Comparison of ENCODE assay signal across 20 cellular contexts in genomic region chr21:42841156-42841915, GRCh38. TPM values are rescaled to one million over a fixed set of nuclear protein-coding genes. Genes with fewer than 3 reads are reported as not detected.
DNase-seq lines count a peak whose midpoint lies in the region; ATAC-seq and TF ChIP-seq lines count a peak whose summit lies in the region.
"Had no signal": no experiment of that assay in that cellular context is flagged by ENCODE, and none has a peak within 500 bp of the region (broad histone marks: within the 10 kb centered on the region; RNA-seq: fewer than 3 reads in every experiment).

No MANE protein-coding gene starts in this region.

- WGBS in heart right ventricle, 2 donors = 91 to 96% methylated on average over 21 of the region's 21 CpGs
- 92 to 95% (median 94%) methylated on average over 9 to 21 of the region's 21 CpGs for WGBS in adrenal gland, 4 donors
- 95% methylated on average over 17 of the region's 21 CpGs for WGBS in mesenchymal stem cell

- no peak overlapping the region for H3K4me3 ChIP-seq in heart right ventricle
- no peak overlapping the region for H3K4me3 ChIP-seq in adrenal gland
- no peak overlapping the region for H3K4me3 ChIP-seq in mesenchymal stem cell (ENCODE audit: insufficient read depth in 1 of 2, low read depth in 1 of 2, low read length in 2 of 2)
- no peak overlapping the region for H3K4me3 ChIP-seq in upper lobe of right lung
- H3K4me3 ChIP-seq: breast epithelium, GM12878, SJSA1 had no signal

- H4K91ac ChIP-seq in mesenchymal stem cell (ENCODE audit: low read length) = peak overlapping the region; percentile 18

- DNase-seq in Right ventricle myocardium superior (peak; percentile 23), heart right ventricle (no peak), adrenal gland (peak in 6 of 7 donors; percentile 5 to 28 (median 10)), mesenchymal stem cell (no peak), upper lobe of right lung (peak; percentile 59), dermis blood vessel endothelial cell (no peak), NCI-H187 (lab: John Stamatoyannopoulos, UW) (no peak)
- DNase-seq: CD4-positive, alpha-beta memory T cell; GOT3; immature natural killer cell; mammary epithelial cell; NCI-H1092; NCI-H2029 treated with DMSO at 0.1 percent for 48 hours; NCI-H345; nucleus accumbens; PC-3 had no signal

- intact Hi-C loops in Right ventricle myocardium superior (cut with DNase I) (no loop called here), heart right ventricle (cut with DNase I) (loop anchor here in 1 of 10 donors (10.0 kb wide), 1 partner anchor 63 kb away; no protein-coding TSS in a partner anchor), adrenal gland (cut with DNase I) (no loop called here), upper lobe of right lung (cut with DNase I) (no loop called here)

- no peak overlapping the region for H2AK5ac ChIP-seq in mesenchymal stem cell (ENCODE audit: low read length, severe bottlenecking)

- no peak overlapping the region for H3K4me2 ChIP-seq in mesenchymal stem cell (ENCODE audit: low read length, poor library complexity, severe bottlenecking)

- no peak overlapping the region for H3K9ac ChIP-seq in mesenchymal stem cell (ENCODE audit: low read length)

- H3K14ac ChIP-seq in mesenchymal stem cell (ENCODE audit: low read length in 2 of 2) = no peak overlapping the region

- TF ChIP-seq CTCF in heart right ventricle (IDR thresholded peaks at IDR 0.05) = no peak
- no peak for TF ChIP-seq CTCF in adrenal gland (IDR thresholded peaks at IDR 0.05)
- TF ChIP-seq CTCF in upper lobe of right lung (IDR thresholded peaks at IDR 0.05) = no peak

- ATAC-seq in Right ventricle myocardium superior (ENCODE audit: poor library complexity) = no peak
- no peak for ATAC-seq in heart right ventricle
- ATAC-seq in upper lobe of right lung = no peak
- no peak for ATAC-seq in HG03139 (IDR thresholded peaks at IDR 0.05; ENCODE audit: unreplicated experiment)
- ATAC-seq: GM12878, PC-3 had no signal

- H3K23ac ChIP-seq in mesenchymal stem cell (ENCODE audit: low read length in 2 of 2) = no peak overlapping the region

- H3K36me3 ChIP-seq in heart right ventricle (peaks cover 0 to 72% (median 18%) of the 10 kb centered on the region in 9 donors), adrenal gland (replicated peaks in 1 of 2) (peaks cover 0 to 10% of the 10 kb centered on the region in 2 donors), mesenchymal stem cell (ENCODE audit: control insufficient read depth in 1 of 2, insufficient read depth in 2 of 2, low read depth in 1 of 2, low read length in 2 of 2) (peaks cover 61 to 82% of the 10 kb centered on the region in 2 experiments), upper lobe of right lung (peaks cover 51% of the 10 kb centered on the region)
- H3K36me3 ChIP-seq: breast epithelium had no signal

- no peak overlapping the region for H2BK15ac ChIP-seq in mesenchymal stem cell (ENCODE audit: low read depth, poor library complexity, severe bottlenecking)

- no peak overlapping the region for H2BK5ac ChIP-seq in mesenchymal stem cell (ENCODE audit: low read depth, low read length, poor library complexity, severe bottlenecking)

- H2BK120ac ChIP-seq in mesenchymal stem cell (ENCODE audit: low read depth, low read length) = no peak overlapping the region

- peaks cover 24% of the 10 kb centered on the region for H3K79me1 ChIP-seq in mesenchymal stem cell (replicated peaks; ENCODE audit: low read length, poor library complexity, severe bottlenecking)

- H3K4ac ChIP-seq in mesenchymal stem cell (ENCODE audit: low read depth in 1 of 2, low read length in 2 of 2) = no peak overlapping the region

- no peak overlapping the region for H2AFZ ChIP-seq in mesenchymal stem cell (ENCODE audit: low read depth, low read length)

- H3K27ac ChIP-seq in heart right ventricle = no peak overlapping the region
- H3K27ac ChIP-seq in adrenal gland = no peak overlapping the region
- H3K27ac ChIP-seq in mesenchymal stem cell (ENCODE audit: low read length, poor library complexity, severe bottlenecking) = no peak overlapping the region
- H3K27ac ChIP-seq in upper lobe of right lung = no peak overlapping the region
- H3K27ac ChIP-seq: breast epithelium, SJSA1 had no signal

- peak overlapping the region; percentile 20 for H4K8ac ChIP-seq in mesenchymal stem cell (ENCODE audit: low read length)

- no peak overlapping the region for H2BK12ac ChIP-seq in mesenchymal stem cell (ENCODE audit: low read length in 2 of 2)

- no peak for TF ChIP-seq POLR2A in adrenal gland (IDR thresholded peaks at IDR 0.05)

- H3K9me3 ChIP-seq in heart right ventricle = no peaks in the 10 kb centered on the region
- H3K9me3 ChIP-seq in adrenal gland (replicated peaks in 1 of 3) = no peaks in the 10 kb centered on the region
- H3K9me3 ChIP-seq in mesenchymal stem cell (ENCODE audit: control insufficient read depth, low read length) = no peaks in the 10 kb centered on the region
- H3K9me3 ChIP-seq in upper lobe of right lung = no peaks in the 10 kb centered on the region
- H3K9me3 ChIP-seq: breast epithelium, SJSA1 had no signal

- no peak overlapping the region for H3K18ac ChIP-seq in mesenchymal stem cell (ENCODE audit: low read depth in 1 of 2, low read length in 2 of 2)

- no peaks in the 10 kb centered on the region for H3K27me3 ChIP-seq in heart right ventricle
- no peaks in the 10 kb centered on the region for H3K27me3 ChIP-seq in adrenal gland
- H3K27me3 ChIP-seq in mesenchymal stem cell (ENCODE audit: control insufficient read depth in 1 of 2, insufficient read depth in 1 of 2, low read length in 2 of 2) = no peaks in the 10 kb centered on the region
- no peaks in the 10 kb centered on the region for H3K27me3 ChIP-seq in upper lobe of right lung
- H3K27me3 ChIP-seq: breast epithelium, SJSA1 had no signal

- H3K4me1 ChIP-seq in heart right ventricle (peaks cover 0 to 18% (median 11%) of the 10 kb centered on the region in 9 donors), adrenal gland (replicated peaks in 1 of 2) (peaks cover 15 to 19% of the 10 kb centered on the region in 2 donors), mesenchymal stem cell (ENCODE audit: control insufficient read depth, insufficient read depth, low read depth, low read length) (no peaks in the 10 kb centered on the region), upper lobe of right lung (peaks cover 5% of the 10 kb centered on the region)
- H3K4me1 ChIP-seq: breast epithelium, SJSA1 had no signal

RNA-seq across cellular contexts. Expression of gene WDR4, which starts 38.0 kb away (rescaled TPM):
- total RNA-seq in Right ventricle myocardium superior (4.5 TPM), heart right ventricle (1 to 10 TPM; 3.7 to 9.6 (median 4.5) TPM), adrenal gland (10 to 100 TPM in 3 of 8 donors, 1 to 10 TPM in 5; 3.6 to 19.3 (median 6.9) TPM), upper lobe of right lung (18.4 TPM), dermis blood vessel endothelial cell (16.3 and 21.7 TPM in 2 replicates)
- polyA plus RNA-seq in heart right ventricle (1 to 10 TPM; 4.0 to 9.8 TPM), adrenal gland (1 to 10 TPM; 5.0 to 10.0 (median 6.3) TPM)
- 6.9 TPM for polyA plus RNA-seq in mesenchymal stem cell (2013, experiment 1 of 2)
- 6.9 TPM for polyA plus RNA-seq in mesenchymal stem cell (2013, experiment 2 of 2)

RNA-seq across cellular contexts. Expression of gene NDUFV3, which starts 51.8 kb away (rescaled TPM):
- total RNA-seq in Right ventricle myocardium superior = 56.6 TPM
- 10 to 100 TPM; 42.6 to 63.7 (median 52.2) TPM for total RNA-seq in heart right ventricle
- 10 to 100 TPM; 25.9 to 57.1 TPM for polyA plus RNA-seq in heart right ventricle
- total RNA-seq in adrenal gland = 10 to 100 TPM; 30.4 to 43.5 (median 38.0) TPM
- 10 to 100 TPM; 34.1 to 40.2 (median 34.8) TPM for polyA plus RNA-seq in adrenal gland
- polyA plus RNA-seq in mesenchymal stem cell (2013, experiment 1 of 2) = 38.6 TPM
- polyA plus RNA-seq in mesenchymal stem cell (2013, experiment 2 of 2) = 39.6 TPM
- 38.5 TPM for total RNA-seq in upper lobe of right lung
- total RNA-seq in dermis blood vessel endothelial cell = 46.9 and 57.0 TPM in 2 replicates

Comparison
In these comparisons a context has a peak if more than half of its experiments do, and no peak if none do; other contexts are left out.
1. DNase-seq: peak in Right ventricle myocardium superior (single experiment), adrenal gland (6 of 7) and upper lobe of right lung (single experiment); none in heart right ventricle (0 of 2), mesenchymal stem cell (single experiment), dermis blood vessel endothelial cell (single experiment) and NCI-H187 (0 of 2).